24 cellular contexts compared by ENCODE assay signal in the genomic region with DNA sequence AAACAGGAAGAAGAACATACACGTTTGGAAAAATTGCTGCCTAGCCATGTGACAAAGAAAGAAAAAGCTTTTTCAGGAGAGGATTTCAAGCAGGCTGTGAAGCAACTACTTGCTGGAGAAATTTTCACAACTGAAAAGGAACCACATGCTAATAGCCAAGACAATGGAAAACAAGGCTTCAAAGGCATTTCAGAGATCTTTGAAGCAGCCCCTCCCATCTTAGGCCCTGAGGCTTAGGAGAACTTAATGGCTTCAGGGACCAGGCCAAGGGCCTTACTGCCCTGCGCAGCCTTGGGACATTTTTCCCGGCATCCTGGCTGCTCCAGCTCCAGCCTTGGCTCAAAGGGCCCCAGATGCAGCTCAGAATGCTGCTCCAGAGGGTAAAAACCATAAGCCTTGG.
"Had no signal": no experiment of that assay in that cellular context is flagged by ENCODE, and none has a peak within 500 bp of the region (broad histone marks: within the 10 kb centered on the region; RNA-seq: fewer than 3 reads in every experiment).

No MANE protein-coding gene starts in this region.

- DNase-seq: colonic mucosa; effector CD8-positive, alpha-beta T cell; effector memory CD8-positive, alpha-beta T cell; endodermal cell; erythroblast; esophagus squamous epithelium; foreskin fibroblast; foreskin melanocyte; gastrocnemius medialis; glutamatergic neuron; head of caudate nucleus; heart right ventricle; hippocampal formation; immature natural killer cell; islet precursor cell; kidney; kidney glomerular epithelial cell; left colon; left ventricle myocardium inferior; lower lobe of right lung; mesenchymal stem cell; midbrain; naive thymus-derived CD4-positive, alpha-beta T cell had no signal

- H3K27me3 ChIP-seq: colonic mucosa, gastrocnemius medialis, heart right ventricle had no signal

- H3K36me3 ChIP-seq: colonic mucosa, esophagus squamous epithelium, gastrocnemius medialis, heart right ventricle, left ventricle myocardium inferior, lower lobe of right lung had no signal

- H3K27ac ChIP-seq: colonic mucosa, epithelial cell of prostate, esophagus squamous epithelium, gastrocnemius medialis, heart right ventricle, left ventricle myocardium inferior, lower lobe of right lung had no signal

- H3K9me3 ChIP-seq: colonic mucosa, esophagus squamous epithelium, gastrocnemius medialis, lower lobe of right lung had no signal

- H3K4me1 ChIP-seq: colonic mucosa, esophagus squamous epithelium, gastrocnemius medialis, heart right ventricle, left ventricle myocardium inferior, lower lobe of right lung had no signal

- H3K4me3 ChIP-seq: colonic mucosa, esophagus squamous epithelium, gastrocnemius medialis, heart right ventricle, left ventricle myocardium inferior, lower lobe of right lung had no signal
